In genomic region chr7:128827971-128828711, GRCh38 we compare ENCODE assay signal across 12 cellular contexts. TPM values are rescaled to one million over a fixed set of nuclear protein-coding genes. Genes with fewer than 3 reads are reported as not detected.
DNase-seq lines count a peak whose midpoint lies in the region; TF ChIP-seq lines count a peak whose summit lies in the region.
"Had no signal": no experiment of that assay in that cellular context is flagged by ENCODE, and none has a peak within 500 bp of the region (broad histone marks: within the 10 kb centered on the region; RNA-seq: fewer than 3 reads in every experiment).

No MANE protein-coding gene starts in this region.

- in situ Hi-C loops in astrocyte of the spinal cord (cut with HindIII; ENCODE audit: low sequenced_read_pairs), result no loop called here

- H3K4me3 ChIP-seq in astrocyte of the spinal cord (ENCODE audit: low read depth, low read length) (no peak overlapping the region), smooth muscle cell (no peak overlapping the region), adrenal gland (no peak overlapping the region), dorsolateral prefrontal cortex (no peak overlapping the region)

- no peaks in the 10 kb centered on the region for H3K27me3 ChIP-seq in smooth muscle cell (ENCODE audit: low read depth)
- peaks cover 22% of the 10 kb centered on the region for H3K27me3 ChIP-seq in adrenal gland
- peaks cover 0 to 14% (median 0%) of the 10 kb centered on the region in 45 donors for H3K27me3 ChIP-seq in dorsolateral prefrontal cortex

- intact Hi-C loops in adrenal gland (cut with DNase I), result no loop called here
- intact Hi-C loops in dorsolateral prefrontal cortex (cut with DNase I), result loop anchor here in 1 of 2 donors (5.0 kb wide), 1 partner anchor 36 kb away; the partner anchor contains the start of gene CCDC136

- DNase-seq in HK-2 (ENCODE audit: unreplicated experiment) (peak; percentile 68), astrocyte of the spinal cord (ENCODE audit: low read depth, low spot score) (peak; percentile 73), hepatic stellate cell (ENCODE audit: low spot score) (peak; percentile 83), smooth muscle cell (lab: John Stamatoyannopoulos, UW; ENCODE audit: unreplicated experiment) (peak; percentile 22), adrenal gland (no peak), NCI-H774 (lab: John Stamatoyannopoulos, UW) (no peak), NK-92 (lab: John Stamatoyannopoulos, UW; ENCODE audit: unreplicated experiment) (no peak), dorsolateral prefrontal cortex (no peak)
- DNase-seq: NCI-H1092 treated with DMSO at 0.1 percent for 48 hours; stimulated activated CD4-positive, alpha-beta T cell treated with anti-CD3 and anti-CD28 coated beads, Interleukin-1b, Interleukin-23, amount 100 ng/mL, for 48 hours had no signal

- peaks cover 3% of the 10 kb centered on the region for H3K79me2 ChIP-seq in smooth muscle cell (ENCODE audit: low read depth)

- H2AFZ ChIP-seq in smooth muscle cell (ENCODE audit: low read depth), result no peak overlapping the region

- peaks cover 44% of the 10 kb centered on the region for H3K4me1 ChIP-seq in smooth muscle cell (ENCODE audit: low read depth)
- H3K4me1 ChIP-seq in adrenal gland (replicated peaks in 1 of 2), result peaks cover 6 to 12% of the 10 kb centered on the region in 2 donors

- peak overlapping the region; percentile 67 for H3K4me2 ChIP-seq in smooth muscle cell

- TF ChIP-seq CTCF in astrocyte of the spinal cord (IDR thresholded peaks at IDR 0.05; ENCODE audit: low read depth, low read length) (no peak), smooth muscle cell (IDR thresholded peaks at IDR 0.05; ENCODE audit: borderline replicate concordance, insufficient read depth, poor library complexity, severe bottlenecking) (no peak), adrenal gland (IDR thresholded peaks at IDR 0.05) (no peak), dorsolateral prefrontal cortex (IDR thresholded peaks at IDR 0.05 in 54 of 56, conservative IDR thresholded peaks at IDR 0.05 in 2 of 56; ENCODE audit: low read depth in 1 of 56, partially characterized antibody in 56 of 56) (no peak)

- TF ChIP-seq POLR2A in adrenal gland (IDR thresholded peaks at IDR 0.05), result no peak

- H3K9me3 ChIP-seq in smooth muscle cell (replicated peaks; ENCODE audit: low read depth) (no peaks in the 10 kb centered on the region), adrenal gland (replicated peaks in 1 of 3) (no peaks in the 10 kb centered on the region)

- H3K27ac ChIP-seq in smooth muscle cell (ENCODE audit: low read depth) (peak overlapping the region; percentile 97), adrenal gland (no peak overlapping the region), dorsolateral prefrontal cortex (peak overlapping the region in 8 of 59 donors; percentile 6 to 48 (median 20))

- 25% methylated on average over 10 of the region's 10 CpGs for WGBS in smooth muscle cell (ENCODE audit: low lambda C conversion rate)
- 84 to 87% (median 85%) methylated on average over 8 to 10 of the region's 10 CpGs for WGBS in adrenal gland, 4 donors

- peaks cover 23% of the 10 kb centered on the region for H3F3A ChIP-seq in smooth muscle cell (ENCODE audit: low read depth)

- H3K36me3 ChIP-seq in smooth muscle cell (ENCODE audit: low read depth) (no peaks in the 10 kb centered on the region), adrenal gland (replicated peaks in 1 of 2) (no peaks in the 10 kb centered on the region)

- peak overlapping the region; percentile 82 for H3K9ac ChIP-seq in smooth muscle cell (ENCODE audit: low read depth)

- peaks cover 19% of the 10 kb centered on the region for H4K20me1 ChIP-seq in smooth muscle cell (ENCODE audit: low read depth)

RNA-seq across cellular contexts. Expression of gene FLNC, which starts 2.1 kb away (rescaled TPM):
- 26.9 and 34.2 TPM in 2 replicates for total RNA-seq in smooth muscle cell
- 31.7 and 38.6 TPM in 2 replicates for polyA plus RNA-seq in smooth muscle cell
- total RNA-seq in adrenal gland, result 1 to 10 TPM in 7 of 8 donors, under 1 TPM in 1; 0.90 to 4.1 (median 2.6) TPM
- polyA plus RNA-seq in adrenal gland, result 1 to 10 TPM in 2 of 3 donors, under 1 TPM in 1; 0.66 to 2.3 (median 1.8) TPM
- total RNA-seq in dorsolateral prefrontal cortex, result 10 to 100 TPM in 70 of 120 experiments, 1 to 10 TPM in 50; 4.1 to 35.8 (median 10.9) TPM

RNA-seq across cellular contexts. Expression of gene ATP6V1F, which starts 34.5 kb away (rescaled TPM):
- total RNA-seq in smooth muscle cell (131 TPM in 2 replicates), adrenal gland (100 to 1,000 TPM in 7 of 8 donors, 10 to 100 TPM in 1; 94.6 to 215 (median 156) TPM), dorsolateral prefrontal cortex (100 to 1,000 TPM; 118 to 295 (median 219) TPM)
- polyA plus RNA-seq in smooth muscle cell (317 and 325 TPM in 2 replicates), adrenal gland (100 to 1,000 TPM; 200 to 334 (median 226) TPM)

RNA-seq across cellular contexts. Expression of gene CCDC136, which starts 36.4 kb away (rescaled TPM):
- total RNA-seq in smooth muscle cell (2.7 and 3.2 TPM in 2 replicates), adrenal gland (1 to 10 TPM in 7 of 8 donors, under 1 TPM in 1; 0.35 to 6.2 (median 3.9) TPM), dorsolateral prefrontal cortex (100 to 1,000 TPM in 65 of 120 experiments, 10 to 100 TPM in 55; 53.0 to 145 (median 101) TPM)
- polyA plus RNA-seq in smooth muscle cell (3.1 and 4.7 TPM in 2 replicates), adrenal gland (10 to 100 TPM in 1 of 3 donors, 1 to 10 TPM in 2; 4.0 to 10.9 (median 5.3) TPM)

RNA-seq across cellular contexts. Expression of gene OPN1SW, which starts 52.5 kb away (rescaled TPM):
- total RNA-seq in smooth muscle cell, result not detected in 2 replicates
- polyA plus RNA-seq in smooth muscle cell, result 1.7 and 4.0 TPM in 2 replicates
- total RNA-seq in adrenal gland, result not detected
- not detected for polyA plus RNA-seq in adrenal gland
- total RNA-seq in dorsolateral prefrontal cortex, result 1 to 10 TPM in 4 of 120 experiments, under 1 TPM in 4, not detected in 112; 0.39 to 7.6 (median 3.2) TPM
- total RNA-seq: kidney epithelial cell, ureter had no signal

Comparison
In these comparisons a context has a peak if more than half of its experiments do, and no peak if none do; other contexts are left out.
1. DNase-seq: peak in HK-2 (single experiment), astrocyte of the spinal cord (single experiment), hepatic stellate cell (single experiment) and smooth muscle cell (single experiment); none in adrenal gland (0 of 7), NCI-H774 (single experiment), NK-92 (single experiment) and dorsolateral prefrontal cortex (0 of 10).
2. RNA of gene CCDC136, which starts 36.4 kb away (total RNA-seq): 53.0 to 145 TPM in dorsolateral prefrontal cortex; 0.35 to 6.2 TPM in adrenal gland and 2.7 to 3.2 TPM in smooth muscle cell; every median in the first group is over 4 times any median in the second.